Comparison of ENCODE assay signal across 8 cellular contexts in genomic region chr19:1882089-1882785, GRCh38. TPM values are rescaled to one million over a fixed set of nuclear protein-coding genes. Genes with fewer than 3 reads are reported as not detected.
DNase-seq lines count a peak whose midpoint lies in the region; ATAC-seq, FAIRE-seq and TF ChIP-seq lines count a peak whose summit lies in the region.

No MANE protein-coding gene starts in this region.

- no peak overlapping the region for H3K9ac ChIP-seq in keratinocyte (ENCODE audit: control insufficient read depth, extremely low read depth, insufficient read depth, low read length)

- peak; percentile 41 for FAIRE-seq in keratinocyte (lab: Jason Lieb, UNC)

- peaks cover 6% of the 10 kb centered on the region for H3K9me1 ChIP-seq in keratinocyte (ENCODE audit: control insufficient read depth, extremely low read depth, insufficient read depth, low read length)

- H3K4me1 ChIP-seq in keratinocyte (ENCODE audit: control insufficient read depth, extremely low read depth, insufficient read depth, low read length) = peaks cover 24% of the 10 kb centered on the region

- DNase-seq in activated T-cell treated with anti-CD3 and anti-CD28 coated beads, Interleukin-2, amount 50 U/mL, for 72 hours = peak; percentile 72 to 77
- no peak for DNase-seq in keratinocyte (ENCODE audit: low read depth, low spot score)
- peak; percentile 49 to 54 for DNase-seq in stimulated activated CD8-positive, alpha-beta memory T cell treated with anti-CD3 and anti-CD28 coated beads, Interleukin-2, amount 100 ng/mL, for 48 hours (ENCODE audit: low read depth in 2 of 2)
- DNase-seq in EL = no peak
- no peak for DNase-seq in KBM-7
- DNase-seq in NOMO-1 (lab: John Stamatoyannopoulos, UW; ENCODE audit: unreplicated experiment in 2 of 2) = no peak

- peak overlapping the region; percentile 1 for H3K4me2 ChIP-seq in keratinocyte (ENCODE audit: control insufficient read depth, extremely low read depth, insufficient read depth, low read depth, low read length)

- dilution Hi-C loops in keratinocyte (cut with MboI; ENCODE audit: extremely low pct_ligation_motif_present, low sequenced_read_pairs) = no loop called here

- H3K9me3 Mint-ChIP-seq in activated T-cell treated with anti-CD3 and anti-CD28 coated beads, Interleukin-2, amount 50 U/mL, for 72 hours = no peaks in the 10 kb centered on the region

- H4K20me1 ChIP-seq in keratinocyte (ENCODE audit: control insufficient read depth, extremely low read depth, insufficient read depth, low read length) = peaks cover 25% of the 10 kb centered on the region

- H2AFZ ChIP-seq in keratinocyte (ENCODE audit: control insufficient read depth, low read length) = no peak overlapping the region

- peak overlapping the region; percentile 90 for H3K27ac Mint-ChIP-seq in activated T-cell treated with anti-CD3 and anti-CD28 coated beads, Interleukin-2, amount 50 U/mL, for 72 hours

- H3K9me3 ChIP-seq in KOPT-K1 (ENCODE audit: insufficient read depth, low read length, poor library complexity, severe bottlenecking) (no peaks in the 10 kb centered on the region), keratinocyte (ENCODE audit: control insufficient read depth, low read depth, low read length) (no peaks in the 10 kb centered on the region)

- no peaks in the 10 kb centered on the region; the same call in 1 of the 2 replicates for H3K36me3 ChIP-seq in KOPT-K1 (ENCODE audit: insufficient read depth, low read length)
- peaks cover 5 to 11% of the 10 kb centered on the region in 2 experiments for H3K36me3 ChIP-seq in keratinocyte (ENCODE audit: control insufficient read depth in 2 of 2, extremely low read depth in 1 of 2, insufficient read depth in 2 of 2, low read length in 2 of 2)

- H3K27me3 Mint-ChIP-seq in activated T-cell treated with anti-CD3 and anti-CD28 coated beads, Interleukin-2, amount 50 U/mL, for 72 hours (ENCODE audit: low read depth) = no peaks in the 10 kb centered on the region

- no peak overlapping the region for H3K4me3 ChIP-seq in keratinocyte (ENCODE audit: control insufficient read depth in 2 of 3, extremely low read depth in 1 of 3, insufficient read depth in 2 of 3, low read depth in 1 of 3, low read length in 3 of 3)

- H3K36me3 Mint-ChIP-seq in activated T-cell treated with anti-CD3 and anti-CD28 coated beads, Interleukin-2, amount 50 U/mL, for 72 hours (ENCODE audit: insufficient read depth in 2 of 2) = peaks cover 5 to 15% of the 10 kb centered on the region in 2 donors

- peaks cover 47% of the 10 kb centered on the region for H3K79me2 ChIP-seq in keratinocyte (ENCODE audit: control insufficient read depth, insufficient read depth, low read length)

- H3K27ac ChIP-seq in KOPT-K1 (ENCODE audit: low read depth, low read length, poor library complexity, severe bottlenecking) (peak overlapping the region; percentile 48), keratinocyte (ENCODE audit: control insufficient read depth, insufficient read depth, low read length) (no peak overlapping the region)

- peak; percentile 60 to 67 for ATAC-seq in activated T-cell treated with anti-CD3 and anti-CD28 coated beads, Interleukin-2, amount 50 U/mL, for 72 hours (replicated peaks in 1 of 2)
- ATAC-seq in HG02763 (IDR thresholded peaks at IDR 0.05; ENCODE audit: unreplicated experiment) = no peak

- H3K27me3 ChIP-seq in keratinocyte (ENCODE audit: control insufficient read depth, extremely low read depth, insufficient read depth, low read length) = no peaks in the 10 kb centered on the region

- in situ Hi-C loops in KBM-7 (cut with MboI; ENCODE audit: low pct_unique_long_range_greater_than_20kb, low sequenced_read_pairs) = no loop called here

- no peak for TF ChIP-seq CTCF in keratinocyte (optimal IDR thresholded peaks at IDR 0.05 in 1 of 3, IDR thresholded peaks at IDR 0.05 in 1 of 3, conservative IDR thresholded peaks at IDR 0.05 in 1 of 3; ENCODE audit: extremely low read depth in 1 of 3, insufficient read depth in 2 of 3, low read length in 3 of 3)

- peak overlapping the region; percentile 96 to 99 for H3K4me3 Mint-ChIP-seq in activated T-cell treated with anti-CD3 and anti-CD28 coated beads, Interleukin-2, amount 50 U/mL, for 72 hours

- peaks cover 33% of the 10 kb centered on the region for H3K4me1 Mint-ChIP-seq in activated T-cell treated with anti-CD3 and anti-CD28 coated beads, Interleukin-2, amount 50 U/mL, for 72 hours (ENCODE audit: low read depth)

RNA-seq across cellular contexts. Expression of gene ABHD17A, which starts 3.1 kb away (rescaled TPM):
- 10 to 100 TPM; 84.2 to 92.1 TPM for total RNA-seq in activated T-cell treated with anti-CD3 and anti-CD28 coated beads, Interleukin-2, amount 50 U/mL, for 72 hours
- polyA plus RNA-seq in keratinocyte = 27.2 to 67.3 TPM (median 31.0 TPM) in 3 replicates
- polyA plus RNA-seq in keratinocyte (2011; ENCODE audit: low read depth) = 9.2 TPM
- 20.8 and 62.5 TPM in 2 replicates for polyA plus RNA-seq in keratinocyte (2011; cell fraction: cytosol; rRNA removed)
- polyA plus RNA-seq in keratinocyte (2011; cell fraction: nucleus; rRNA removed) = 29.9 and 47.5 TPM in 2 replicates
- polyA plus RNA-seq in keratinocyte (2012; ENCODE audit: low replicate concordance) = 20.6 and 43.3 TPM in 2 replicates
- polyA minus RNA-seq in keratinocyte = 13.2 to 23.4 TPM (median 20.6 TPM) in 3 replicates
- 122 TPM for polyA minus RNA-seq in keratinocyte (2011; cell fraction: cytosol; rRNA and poly(A)+ RNA removed)
- 13.3 and 22.2 TPM in 2 replicates for polyA minus RNA-seq in keratinocyte (2011; cell fraction: nucleus; rRNA and poly(A)+ RNA removed)

RNA-seq across cellular contexts. Expression of gene KLF16, which starts 18.9 kb away (rescaled TPM):
- total RNA-seq in activated T-cell treated with anti-CD3 and anti-CD28 coated beads, Interleukin-2, amount 50 U/mL, for 72 hours = 10 to 100 TPM; 26.4 to 27.5 TPM
- 4.9 to 14.7 TPM (median 6.0 TPM) in 3 replicates for polyA plus RNA-seq in keratinocyte
- polyA plus RNA-seq in keratinocyte (2011; ENCODE audit: low read depth) = 2.6 TPM
- 4.7 and 19.3 TPM in 2 replicates for polyA plus RNA-seq in keratinocyte (2011; cell fraction: cytosol; rRNA removed)
- 7.7 and 17.7 TPM in 2 replicates for polyA plus RNA-seq in keratinocyte (2011; cell fraction: nucleus; rRNA removed)
- polyA plus RNA-seq in keratinocyte (2012; ENCODE audit: low replicate concordance) = 13.9 and 30.6 TPM in 2 replicates
- 1.9 to 11.4 TPM (median 2.2 TPM) in 3 replicates for polyA minus RNA-seq in keratinocyte
- 48.5 TPM for polyA minus RNA-seq in keratinocyte (2011; cell fraction: cytosol; rRNA and poly(A)+ RNA removed)
- 8.2 and 11.3 TPM in 2 replicates for polyA minus RNA-seq in keratinocyte (2011; cell fraction: nucleus; rRNA and poly(A)+ RNA removed)

RNA-seq across cellular contexts. Expression of gene ADAT3, which starts 23.0 kb away (rescaled TPM):
- total RNA-seq in activated T-cell treated with anti-CD3 and anti-CD28 coated beads, Interleukin-2, amount 50 U/mL, for 72 hours = 1 to 10 TPM; 4.2 to 4.5 TPM
- polyA plus RNA-seq in keratinocyte = 0.55 to 0.93 TPM (median 0.85 TPM) in 3 replicates
- 0.69 TPM for polyA plus RNA-seq in keratinocyte (2011; ENCODE audit: low read depth)
- polyA plus RNA-seq in keratinocyte (2011; cell fraction: cytosol; rRNA removed) = 0.15 and 1.7 TPM in 2 replicates
- 1.2 and 2.4 TPM in 2 replicates for polyA plus RNA-seq in keratinocyte (2011; cell fraction: nucleus; rRNA removed)
- 1.9 and 3.4 TPM in 2 replicates for polyA plus RNA-seq in keratinocyte (2012; ENCODE audit: low replicate concordance)
- 0.20 to 0.36 TPM in 2 of 3 replicates, not detected in the other for polyA minus RNA-seq in keratinocyte
- 2.1 TPM for polyA minus RNA-seq in keratinocyte (2011; cell fraction: cytosol; rRNA and poly(A)+ RNA removed)
- polyA minus RNA-seq in keratinocyte (2011; cell fraction: nucleus; rRNA and poly(A)+ RNA removed) = 2.1 and 2.6 TPM in 2 replicates

RNA-seq across cellular contexts. Expression of gene SCAMP4, which starts 23.0 kb away (rescaled TPM):
- 10 to 100 TPM; 36.5 to 42.6 TPM for total RNA-seq in activated T-cell treated with anti-CD3 and anti-CD28 coated beads, Interleukin-2, amount 50 U/mL, for 72 hours
- 4.8 to 30.3 TPM (median 7.0 TPM) in 3 replicates for polyA plus RNA-seq in keratinocyte
- polyA plus RNA-seq in keratinocyte (2011; ENCODE audit: low read depth) = 10.6 TPM
- 7.3 and 17.8 TPM in 2 replicates for polyA plus RNA-seq in keratinocyte (2011; cell fraction: cytosol; rRNA removed)
- polyA plus RNA-seq in keratinocyte (2011; cell fraction: nucleus; rRNA removed) = 33.4 and 43.4 TPM in 2 replicates
- polyA plus RNA-seq in keratinocyte (2012; ENCODE audit: low replicate concordance) = 27.2 and 45.1 TPM in 2 replicates
- polyA minus RNA-seq in keratinocyte = 8.2 to 40.3 TPM (median 10.1 TPM) in 3 replicates
- 62.7 TPM for polyA minus RNA-seq in keratinocyte (2011; cell fraction: cytosol; rRNA and poly(A)+ RNA removed)
- 38.2 and 42.0 TPM in 2 replicates for polyA minus RNA-seq in keratinocyte (2011; cell fraction: nucleus; rRNA and poly(A)+ RNA removed)

RNA-seq across cellular contexts. Expression of gene REXO1, which starts 34.0 kb away (rescaled TPM):
- 10 to 100 TPM; 41.4 to 46.5 TPM for total RNA-seq in activated T-cell treated with anti-CD3 and anti-CD28 coated beads, Interleukin-2, amount 50 U/mL, for 72 hours
- polyA plus RNA-seq in keratinocyte = 6.1 to 18.6 TPM (median 9.1 TPM) in 3 replicates
- polyA plus RNA-seq in keratinocyte (2011; ENCODE audit: low read depth) = 15.3 TPM
- 8.0 and 14.2 TPM in 2 replicates for polyA plus RNA-seq in keratinocyte (2011; cell fraction: cytosol; rRNA removed)
- polyA plus RNA-seq in keratinocyte (2011; cell fraction: nucleus; rRNA removed) = 41.7 and 47.8 TPM in 2 replicates
- polyA plus RNA-seq in keratinocyte (2012; ENCODE audit: low replicate concordance) = 19.8 and 25.0 TPM in 2 replicates
- polyA minus RNA-seq in keratinocyte = 16.5 to 40.9 TPM (median 17.7 TPM) in 3 replicates
- polyA minus RNA-seq in keratinocyte (2011; cell fraction: cytosol; rRNA and poly(A)+ RNA removed) = 27.4 TPM
- polyA minus RNA-seq in keratinocyte (2011; cell fraction: nucleus; rRNA and poly(A)+ RNA removed) = 12.9 and 19.1 TPM in 2 replicates

Comparison
In these comparisons a context has a peak if more than half of its experiments do, and no peak if none do; other contexts are left out.
1. DNase-seq: peak in activated T-cell treated with anti-CD3 and anti-CD28 coated beads, Interleukin-2, amount 50 U/mL, for 72 hours (2 of 2) and stimulated activated CD8-positive, alpha-beta memory T cell treated with anti-CD3 and anti-CD28 coated beads, Interleukin-2, amount 100 ng/mL, for 48 hours (2 of 2); none in keratinocyte (single experiment), EL (single experiment), KBM-7 (single experiment) and NOMO-1 (0 of 2).